ENCODE assay signal across 8 cellular contexts in the genomic region with DNA sequence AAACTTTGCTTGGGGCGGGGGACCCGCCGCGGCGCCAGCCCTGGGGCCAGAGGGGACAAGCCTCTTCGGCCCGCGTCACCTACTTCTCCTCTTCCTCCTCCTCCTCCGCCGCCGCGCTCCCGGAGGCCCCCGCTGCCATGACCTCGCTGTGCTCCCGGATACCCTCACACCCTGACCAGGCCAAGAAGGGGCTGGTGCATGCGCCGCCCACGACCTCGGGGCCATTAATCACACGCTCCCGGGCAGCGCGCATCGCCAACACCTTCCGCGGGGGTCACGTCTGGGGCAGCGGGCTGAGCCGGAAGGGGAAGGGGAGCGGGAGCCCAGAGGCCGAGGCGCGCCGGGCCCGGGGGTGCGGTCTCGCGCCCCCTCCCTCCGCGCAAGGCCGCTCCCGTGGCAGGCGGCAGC. TPM values are rescaled to one million over a fixed set of nuclear protein-coding genes. Genes with fewer than 3 reads are reported as not detected.
DNase-seq lines count a peak whose midpoint lies in the region; ATAC-seq and TF ChIP-seq lines count a peak whose summit lies in the region.

No MANE protein-coding gene starts in this region.

- H2AFZ ChIP-seq in smooth muscle cell (ENCODE audit: low read depth): peak overlapping the region; percentile 83

- H3K27ac Mint-ChIP-seq in activated T-helper 2 cell treated with anti-CD3 and anti-CD28 coated beads, Interferon-gamma antibody, Interleukin-2, Interleukin-4, amounts not matched to agents 10 μg/mL and 5 μg/mL and 100 μg/mL, durations not matched to agents 14 hours and 24 hours and 36 hours: no peak overlapping the region

- ATAC-seq in HG03103 (IDR thresholded peaks at IDR 0.05; ENCODE audit: low read depth, unreplicated experiment): peak; percentile 24

- H3K4me1 Mint-ChIP-seq in activated T-helper 2 cell treated with anti-CD3 and anti-CD28 coated beads, Interferon-gamma antibody, Interleukin-2, Interleukin-4, amounts not matched to agents 10 μg/mL and 5 μg/mL and 100 μg/mL, durations not matched to agents 14 hours and 24 hours and 36 hours (ENCODE audit: low read depth): peaks cover 8% of the 10 kb centered on the region

- peaks cover 9% of the 10 kb centered on the region for H3K4me1 ChIP-seq in smooth muscle cell (ENCODE audit: low read depth)

- peaks cover 95% of the 10 kb centered on the region for H3K27me3 ChIP-seq in smooth muscle cell (ENCODE audit: low read depth)

- H3K27me3 Mint-ChIP-seq in activated T-helper 2 cell treated with anti-CD3 and anti-CD28 coated beads, Interferon-gamma antibody, Interleukin-2, Interleukin-4, amounts not matched to agents 10 μg/mL and 5 μg/mL and 100 μg/mL, durations not matched to agents 14 hours and 24 hours and 36 hours (ENCODE audit: low read depth): peaks cover 74% of the 10 kb centered on the region

- H3K9ac ChIP-seq in smooth muscle cell (ENCODE audit: low read depth): no peak overlapping the region

- H3F3A ChIP-seq in smooth muscle cell (ENCODE audit: low read depth): no peaks in the 10 kb centered on the region

- peak; percentile 26 for DNase-seq in stimulated activated CD4-positive, alpha-beta T cell treated with anti-CD3 and anti-CD28 coated beads, Interleukin-15, amount 100 ng/mL, for 24 hours
- DNase-seq in stimulated activated CD4-positive, alpha-beta T cell treated with anti-CD3 and anti-CD28 coated beads, Interleukin-1b, Interleukin-23, amount 100 ng/mL, for 48 hours: no peak
- DNase-seq in activated T-helper 2 cell treated with anti-CD3 and anti-CD28 coated beads, Interferon-gamma antibody, Interleukin-2, Interleukin-4, amounts not matched to agents 10 μg/mL and 5 μg/mL and 100 μg/mL, durations not matched to agents 14 hours and 24 hours and 36 hours (ENCODE audit: low spot score): no peak
- no peak for DNase-seq in smooth muscle cell (lab: John Stamatoyannopoulos, UW; ENCODE audit: unreplicated experiment)
- no peak for DNase-seq in HPDE6-E6E7 (ENCODE audit: extremely low spot score)
- DNase-seq in NOMO-1 treated with dmso at 0.1 percent for 144 hours (lab: John Stamatoyannopoulos, UW; ENCODE audit: unreplicated experiment): no peak

- H3K4me3 Mint-ChIP-seq in activated T-helper 2 cell treated with anti-CD3 and anti-CD28 coated beads, Interferon-gamma antibody, Interleukin-2, Interleukin-4, amounts not matched to agents 10 μg/mL and 5 μg/mL and 100 μg/mL, durations not matched to agents 14 hours and 24 hours and 36 hours (ENCODE audit: low read depth): peak overlapping the region; percentile 76

- no peaks in the 10 kb centered on the region for H3K36me3 ChIP-seq in smooth muscle cell (ENCODE audit: low read depth)

- 1% methylated on average over 32 of the region's 44 CpGs for WGBS in smooth muscle cell (ENCODE audit: low lambda C conversion rate)

- H4K20me1 ChIP-seq in smooth muscle cell (ENCODE audit: low read depth): no peaks in the 10 kb centered on the region

- H3K36me3 Mint-ChIP-seq in activated T-helper 2 cell treated with anti-CD3 and anti-CD28 coated beads, Interferon-gamma antibody, Interleukin-2, Interleukin-4, amounts not matched to agents 10 μg/mL and 5 μg/mL and 100 μg/mL, durations not matched to agents 14 hours and 24 hours and 36 hours (ENCODE audit: low read depth): no peaks in the 10 kb centered on the region

- H3K27ac ChIP-seq in smooth muscle cell (ENCODE audit: low read depth): no peak overlapping the region

- no peak for TF ChIP-seq CTCF in smooth muscle cell (IDR thresholded peaks at IDR 0.05; ENCODE audit: borderline replicate concordance, insufficient read depth, poor library complexity, severe bottlenecking)

- H3K4me2 ChIP-seq in smooth muscle cell: peak overlapping the region; percentile 92

- H3K4me3 ChIP-seq in iPS-11a (ENCODE audit: low read depth, low read length) (peak overlapping the region; percentile 62), smooth muscle cell (peak overlapping the region; percentile 65)

- intact Hi-C loops in activated T-helper 2 cell treated with anti-CD3 and anti-CD28 coated beads, Interferon-gamma antibody, Interleukin-2, Interleukin-4, amounts not matched to agents 10 μg/mL and 5 μg/mL and 100 μg/mL, durations not matched to agents 14 hours and 24 hours and 36 hours (cut with micrococcal nuclease): loop anchor here (10.0 kb wide), 1 partner anchor 332 kb away; no protein-coding TSS in a partner anchor

- H3K9me3 ChIP-seq in smooth muscle cell (replicated peaks; ENCODE audit: low read depth): no peaks in the 10 kb centered on the region

- no peaks in the 10 kb centered on the region for H3K79me2 ChIP-seq in smooth muscle cell (ENCODE audit: low read depth)

- H3K9me3 Mint-ChIP-seq in activated T-helper 2 cell treated with anti-CD3 and anti-CD28 coated beads, Interferon-gamma antibody, Interleukin-2, Interleukin-4, amounts not matched to agents 10 μg/mL and 5 μg/mL and 100 μg/mL, durations not matched to agents 14 hours and 24 hours and 36 hours: no peaks in the 10 kb centered on the region

RNA-seq across cellular contexts. Expression of a gene that starts 0.3 kb away (rescaled TPM):
- total RNA-seq in activated T-helper 2 cell treated with anti-CD3 and anti-CD28 coated beads, Interferon-gamma antibody, Interleukin-2, Interleukin-4, amounts not matched to agents 10 μg/mL and 5 μg/mL and 100 μg/mL, durations not matched to agents 14 hours and 24 hours and 36 hours: not detected in 2 replicates
- total RNA-seq in smooth muscle cell: not detected in 2 replicates
- not detected in 2 replicates for polyA plus RNA-seq in smooth muscle cell
